In the genomic region with DNA sequence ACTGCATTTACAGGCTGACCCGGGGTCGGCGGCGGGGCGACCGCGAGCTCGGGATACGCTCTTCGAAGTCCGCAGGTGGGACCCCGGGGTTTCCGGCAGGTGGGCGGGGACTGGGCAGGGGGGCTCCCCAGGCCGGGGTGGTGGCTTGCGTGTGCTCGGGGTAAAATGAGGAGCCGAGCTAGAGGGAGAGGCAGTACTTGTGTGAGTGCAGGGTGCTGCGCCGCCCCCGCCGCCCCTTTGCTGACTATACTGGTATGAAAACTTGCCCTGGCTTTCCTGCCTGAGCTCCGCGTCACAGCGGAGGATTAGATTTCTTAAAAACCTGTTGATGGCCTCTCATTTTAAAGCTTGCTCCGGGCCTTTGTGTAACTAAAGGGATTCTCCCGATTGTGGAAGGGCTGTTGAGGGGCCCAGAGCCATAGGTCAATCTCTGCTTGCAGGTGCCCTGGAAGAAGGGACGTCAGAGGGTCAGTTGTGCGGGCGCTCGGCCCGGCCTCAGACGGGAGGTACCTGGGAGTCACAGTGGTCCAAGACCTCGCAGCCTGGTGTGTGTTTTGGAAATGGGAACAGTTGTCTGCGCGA, we compare ENCODE assay signal across 8 cellular contexts. TPM values are rescaled to one million over a fixed set of nuclear protein-coding genes. Genes with fewer than 3 reads are reported as not detected.
DNase-seq lines count a peak whose midpoint lies in the region; ATAC-seq, FAIRE-seq and TF ChIP-seq lines count a peak whose summit lies in the region.

No MANE protein-coding gene starts in this region.

- no peak overlapping the region for H2BK20ac ChIP-seq in H1 (ENCODE audit: low read length)

- no peak overlapping the region for H4K91ac ChIP-seq in H1 (replicated peaks; ENCODE audit: insufficient read length, low read length)

- H3K4me3 ChIP-seq in H1 (ENCODE audit: extremely low read depth in 1 of 4, insufficient read depth in 2 of 4, low read depth in 3 of 4, low read length in 4 of 4) (peak overlapping the region; percentile 62 to 98 (median 94)), mesendoderm (ENCODE audit: low read length) (peak overlapping the region; percentile 31)

- 3% methylated on average over 17 of the region's 36 CpGs; no CpG with 5 or more reads in 1 of the 2 experiments for WGBS in H1 (ENCODE audit: extremely low coverage in 1 of 2, insufficient coverage in 1 of 2, insufficient read length in 1 of 2, insufficient replicate concordance in 2 of 2, low coverage in 1 of 2, low lambda C conversion rate in 2 of 2, missing lambda C conversion rate in 1 of 2), 2 experiments
- no CpG with 5 or more reads among the region's 36 CpGs for WGBS in mesendoderm (ENCODE audit: extremely low coverage, insufficient coverage, low lambda C conversion rate)

- H3K4ac ChIP-seq in H1 (replicated peaks; ENCODE audit: insufficient read length, low read depth, low read length) (no peak overlapping the region), mesendoderm (ENCODE audit: low read depth, low read length) (no peak overlapping the region)

- peaks cover 0 to 3% (median 0%) of the 10 kb centered on the region in 4 experiments; a peak in 2 of 7 replicates for H3K4me1 ChIP-seq in H1 (replicated peaks in 1 of 4; ENCODE audit: control insufficient read depth in 3 of 4, insufficient read depth in 4 of 4, low read length in 3 of 4)
- H3K4me1 ChIP-seq in mesendoderm (ENCODE audit: control insufficient read depth, low read depth, low read length): peaks cover 3% of the 10 kb centered on the region

- H2AK5ac ChIP-seq in H1 (ENCODE audit: low read depth, low read length) (no peak overlapping the region), mesendoderm (ENCODE audit: low read length) (no peak overlapping the region)

- H3K27ac ChIP-seq in H1 (ENCODE audit: low read depth, low read length) (peak overlapping the region; percentile 72), mesendoderm (ENCODE audit: low read depth, low read length) (peak overlapping the region; percentile 95)

- ATAC-seq in GM18519 (IDR thresholded peaks at IDR 0.05; ENCODE audit: low FRiP score, unreplicated experiment): peak; percentile 32
- peak; percentile 48 for ATAC-seq in HG03064 (IDR thresholded peaks at IDR 0.05; ENCODE audit: low read depth, unreplicated experiment)

- H3K14ac ChIP-seq in H1 (ENCODE audit: insufficient read length): no peak overlapping the region

- peak overlapping the region; percentile 28 for H3K56ac ChIP-seq in H1 (replicated peaks; ENCODE audit: insufficient read length, low read depth, low read length)
- H3K56ac ChIP-seq in mesendoderm (ENCODE audit: low read length): peak overlapping the region; percentile 92

- no peak for FAIRE-seq in H1 (lab: Jason Lieb, UNC)

- no peak for TF ChIP-seq CTCF in H1 (IDR thresholded peaks at IDR 0.05; ENCODE audit: control extremely low read depth in 1 of 3, insufficient read depth in 1 of 3, low read depth in 1 of 3, low read length in 3 of 3)

- H3K9me3 ChIP-seq in H1 (ENCODE audit: insufficient read depth in 2 of 2, low read depth in 1 of 2, low read length in 1 of 2): no peaks in the 10 kb centered on the region

- peaks cover 10% of the 10 kb centered on the region for H3K23me2 ChIP-seq in H1 (ENCODE audit: low read depth, low read length)

- no peaks in the 10 kb centered on the region for H4K20me1 ChIP-seq in H1 (replicated peaks in 1 of 2; ENCODE audit: control insufficient read depth in 1 of 2, insufficient read depth in 2 of 2, low read length in 2 of 2)

- no peak for TF ChIP-seq EP300 in H1 (IDR thresholded peaks at IDR 0.05; ENCODE audit: borderline replicate concordance in 1 of 2, low read depth in 2 of 2, low read length in 2 of 2)

- no peaks in the 10 kb centered on the region; a peak in 1 of 8 replicates for H3K36me3 ChIP-seq in H1 (ENCODE audit: control insufficient read depth in 2 of 4, insufficient read depth in 4 of 4, low read length in 3 of 4)
- no peaks in the 10 kb centered on the region for H3K36me3 ChIP-seq in mesendoderm (ENCODE audit: control insufficient read depth, insufficient read depth, low read length)

- TF ChIP-seq RAD21 in H1 (IDR thresholded peaks at IDR 0.05 in 1 of 2, conservative IDR thresholded peaks at IDR 0.05 in 1 of 2; ENCODE audit: low read depth in 2 of 2, low read length in 2 of 2): no peak

- H3K79me2 ChIP-seq in H1 (ENCODE audit: control insufficient read depth in 1 of 2, insufficient read depth in 2 of 2, low read length in 2 of 2): peaks cover 0 to 39% of the 10 kb centered on the region in 2 experiments; a peak in 2 of 4 replicates
- peaks cover 10% of the 10 kb centered on the region for H3K79me2 ChIP-seq in mesendoderm (ENCODE audit: control insufficient read depth, insufficient read depth, low read length)

- CTCF ChIA-PET in H1 (lab: Charles Lee; ENCODE audit: partially characterized antibody): interaction anchor here (1.0 to 1.4 kb wide), 4 partner anchors 9 to 13 kb away, joined by 4 to 5 read pairs (median 4); no protein-coding TSS in a partner anchor

- H3K79me1 ChIP-seq in H1 (ENCODE audit: low read depth, low read length) (no peaks in the 10 kb centered on the region; the same call in 1 of the 2 replicates), mesendoderm (ENCODE audit: low read length) (peaks cover 5% of the 10 kb centered on the region)

- H3K27me3 ChIP-seq in H1 (replicated peaks in 1 of 4; ENCODE audit: control insufficient read depth in 3 of 4, extremely low read depth in 1 of 4, insufficient read depth in 3 of 4, low read length in 3 of 4): no peaks in the 10 kb centered on the region
- H3K27me3 ChIP-seq in mesendoderm (ENCODE audit: insufficient read depth, low read length, poor library complexity): no peaks in the 10 kb centered on the region

- POLR2A ChIA-PET in H1 (lab: Charles Lee; ENCODE audit: partially characterized antibody): interaction anchor here (0.8 to 2.6 kb wide), 18 partner anchors 9 to 327 kb away, joined by 3 to 10 read pairs (median 4); partner anchors contain the start of genes FAM185A, LRRC17, NAPEPLD and PSMC2

- no peak overlapping the region for H2BK12ac ChIP-seq in H1 (ENCODE audit: low read depth, low read length)

- H2BK5ac ChIP-seq in H1 (ENCODE audit: low read depth, low read length) (no peak overlapping the region), mesendoderm (ENCODE audit: low read length) (no peak overlapping the region)

- peak overlapping the region; percentile 6; the same call in 1 of the 2 replicates for H2AFZ ChIP-seq in H1 (ENCODE audit: low read length)

- H4K5ac ChIP-seq in H1 (ENCODE audit: insufficient read length, low read depth, low read length) (no peak overlapping the region), mesendoderm (ENCODE audit: low read length) (no peak overlapping the region)

- no peak overlapping the region for H2BK120ac ChIP-seq in H1 (replicated peaks; ENCODE audit: low read depth, low read length)
- H2BK120ac ChIP-seq in mesendoderm (ENCODE audit: low read depth, low read length): no peak overlapping the region

- H3K23ac ChIP-seq in H1 (ENCODE audit: insufficient read length): no peak overlapping the region
- H3K23ac ChIP-seq in mesendoderm (ENCODE audit: low read length): no peak overlapping the region

- peak overlapping the region; percentile 83 to 90 for H3K4me2 ChIP-seq in H1 (ENCODE audit: insufficient read depth in 1 of 2, low read depth in 2 of 2, low read length in 2 of 2)
- peak overlapping the region; percentile 35 for H3K4me2 ChIP-seq in mesendoderm (ENCODE audit: low read length)

- no peak overlapping the region for H4K8ac ChIP-seq in H1 (ENCODE audit: extremely low read depth, insufficient read depth, low read length)
- no peak overlapping the region for H4K8ac ChIP-seq in mesendoderm (ENCODE audit: low read depth, low read length)

- peak overlapping the region; percentile 58 to 83 (median 67) for H3K9ac ChIP-seq in H1 (replicated peaks in 1 of 4; ENCODE audit: extremely low read depth in 1 of 4, low read depth in 3 of 4, low read length in 3 of 4)
- peak overlapping the region; percentile 68 for H3K9ac ChIP-seq in mesendoderm (ENCODE audit: low read length)

- H3K18ac ChIP-seq in H1 (ENCODE audit: extremely low read depth, low read length) (peak overlapping the region; percentile 38), mesendoderm (ENCODE audit: low read length) (peak overlapping the region; percentile 62)

- H2BK15ac ChIP-seq in H1 (ENCODE audit: low read length): no peak overlapping the region
- no peak overlapping the region for H2BK15ac ChIP-seq in mesendoderm (replicated peaks; ENCODE audit: low read depth)

- DNase-seq in A172 (ENCODE audit: low spot score): peak; percentile 35
- DNase-seq in NCI-H345 treated with DMSO at 0.1 percent for 48 hours (lab: John Stamatoyannopoulos, UW; ENCODE audit: unreplicated experiment): peak; percentile 18
- DNase-seq in activated CD8-positive, alpha-beta memory T cell treated with anti-CD3 and anti-CD28 coated beads for 4 hours (ENCODE audit: low read depth in 2 of 2): peak; percentile 72 to 75
- peak; percentile 57 to 88 for DNase-seq in H1 (ENCODE audit: low read depth in 1 of 2, low spot score in 2 of 2)
- DNase-seq in mesendoderm: peak; percentile 64
- peak; percentile 73 for DNase-seq in stimulated activated CD8-positive, alpha-beta memory T cell treated with anti-CD3 and anti-CD28 coated beads, Interleukin-12 subunit alpha, Interleukin-12 subunit beta, amount 100 ng/mL, for 4 hours (ENCODE audit: low read depth)

- TF ChIP-seq POLR2A in H1 (IDR thresholded peaks at IDR 0.05; ENCODE audit: control extremely low read depth in 1 of 2, low read depth in 2 of 2, low read length in 2 of 2): peak; percentile 29 to 41

RNA-seq across cellular contexts. Expression of gene ARMC10, which starts 0.5 kb away (rescaled TPM):
- total RNA-seq in A172 (2014; rRNA removed; shearing (Covaris generic)): 73.4 and 75.3 TPM in 2 replicates
- total RNA-seq in H1 (2021; fragmentation: NEBNext Ultra II Directional; extraction: Animal tissue kit (Norgen Biotek cat#: 25700)): 43.4 and 44.3 TPM in 2 replicates
- polyA plus RNA-seq in H1 (2011; rRNA removed): 12.1 and 16.4 TPM in 2 replicates
- 26.8 TPM for polyA plus RNA-seq in H1 (2011; cell fraction: cytosol; rRNA removed)
- 9.2 TPM for polyA plus RNA-seq in H1 (2011; cell fraction: nucleus; rRNA removed)
- polyA plus RNA-seq in H1 (2012, experiment 1 of 2): 20.8 to 32.6 TPM (median 23.7 TPM) in 4 replicates
- 15.7 TPM for polyA plus RNA-seq in H1 (2012, experiment 2 of 2)
- 19.5 TPM for polyA plus RNA-seq in H1 (2013, experiment 1 of 2)
- polyA plus RNA-seq in H1 (2013, experiment 2 of 2): 20.3 TPM
- 22.7 and 26.6 TPM in 2 replicates for polyA minus RNA-seq in H1 (2011; rRNA and poly(A)+ RNA removed)
- polyA minus RNA-seq in H1 (2011; cell fraction: cytosol; rRNA and poly(A)+ RNA removed): 27.0 TPM
- polyA minus RNA-seq in H1 (2011; cell fraction: nucleus; rRNA and poly(A)+ RNA removed): 21.3 TPM
- polyA plus RNA-seq in mesendoderm (2013, experiment 1 of 2): 26.5 TPM
- polyA plus RNA-seq in mesendoderm (2013, experiment 2 of 2): 27.7 TPM

RNA-seq across cellular contexts. Expression of gene FBXL13, which starts 0.8 kb away (rescaled TPM):
- 1.5 and 2.9 TPM in 2 replicates for total RNA-seq in A172 (2014; rRNA removed; shearing (Covaris generic))
- 1.2 and 2.8 TPM in 2 replicates for total RNA-seq in H1 (2021; fragmentation: NEBNext Ultra II Directional; extraction: Animal tissue kit (Norgen Biotek cat#: 25700))
- 1.1 and 1.2 TPM in 2 replicates for polyA plus RNA-seq in H1 (2011; rRNA removed)
- polyA plus RNA-seq in H1 (2011; cell fraction: cytosol; rRNA removed): 0.93 TPM
- 1.8 TPM for polyA plus RNA-seq in H1 (2011; cell fraction: nucleus; rRNA removed)
- 0.94 to 2.4 TPM (median 1.5 TPM) in 4 replicates for polyA plus RNA-seq in H1 (2012, experiment 1 of 2)
- not detected for polyA plus RNA-seq in H1 (2012, experiment 2 of 2)
- 0.75 TPM for polyA plus RNA-seq in H1 (2013, experiment 1 of 2)
- 0.98 TPM for polyA plus RNA-seq in H1 (2013, experiment 2 of 2)
- 6.0 and 7.0 TPM in 2 replicates for polyA minus RNA-seq in H1 (2011; rRNA and poly(A)+ RNA removed)
- polyA minus RNA-seq in H1 (2011; cell fraction: cytosol; rRNA and poly(A)+ RNA removed): 1.9 TPM
- polyA minus RNA-seq in H1 (2011; cell fraction: nucleus; rRNA and poly(A)+ RNA removed): 15.1 TPM
- 1.4 TPM for polyA plus RNA-seq in mesendoderm (2013, experiment 1 of 2)
- polyA plus RNA-seq in mesendoderm (2013, experiment 2 of 2): 1.8 TPM

Comparison
In these comparisons a context has a peak if more than half of its experiments do, and no peak if none do; other contexts are left out.
1. Peak in every context shown above with its lines: DNase-seq, ATAC-seq, H3K4me3 ChIP-seq and H3K27ac ChIP-seq.
2. DNase-seq: peak in every context shown above with its lines; median percentile 74 in activated CD8-positive, alpha-beta memory T cell treated with anti-CD3 and anti-CD28 coated beads for 4 hours; 73 in stimulated activated CD8-positive, alpha-beta memory T cell treated with anti-CD3 and anti-CD28 coated beads, Interleukin-12 subunit alpha, Interleukin-12 subunit beta, amount 100 ng/mL, for 4 hours; 72 in H1; 64 in mesendoderm; 35 in A172; 18 in NCI-H345 treated with DMSO at 0.1 percent for 48 hours.